10 cellular contexts compared by ENCODE assay signal in genomic region chr10:70617798-70618568, GRCh38. TPM values are rescaled to one million over a fixed set of nuclear protein-coding genes. Genes with fewer than 3 reads are reported as not detected.
DNase-seq lines count a peak whose midpoint lies in the region; ATAC-seq and TF ChIP-seq lines count a peak whose summit lies in the region.
"Had no signal": no experiment of that assay in that cellular context is flagged by ENCODE, and none has a peak within 500 bp of the region (broad histone marks: within the 10 kb centered on the region; RNA-seq: fewer than 3 reads in every experiment).

No MANE protein-coding gene starts in this region.

- in situ Hi-C loops in astrocyte of the spinal cord (cut with HindIII; ENCODE audit: low sequenced_read_pairs), result no loop called here

- no peak for TF ChIP-seq CTCF in astrocyte of the spinal cord (IDR thresholded peaks at IDR 0.05; ENCODE audit: low read depth, low read length)
- TF ChIP-seq CTCF in natural killer cell (IDR thresholded peaks at IDR 0.05), result no peak

- H3K36me3 Mint-ChIP-seq in activated CD4-positive, alpha-beta T cell treated with anti-CD3 and anti-CD28 coated beads, Interleukin-2, amount 10 ng/mL, durations not matched to agents 24 days and 14 days (ENCODE audit: low read depth), result peaks cover 10% of the 10 kb centered on the region
- no peaks in the 10 kb centered on the region for H3K36me3 Mint-ChIP-seq in natural killer cell

- H3K27ac Mint-ChIP-seq in activated CD4-positive, alpha-beta T cell treated with anti-CD3 and anti-CD28 coated beads, Interleukin-2, amount 10 ng/mL, durations not matched to agents 24 days and 14 days, result peak overlapping the region; percentile 84
- peak overlapping the region; percentile 89 to 97 for H3K27ac Mint-ChIP-seq in natural killer cell

- ATAC-seq in natural killer cell, result peak in 1 of 3 donors; percentile 43
- ATAC-seq in HG03280 (IDR thresholded peaks at IDR 0.05; ENCODE audit: unreplicated experiment), result no peak

- intact Hi-C loops in activated CD4-positive, alpha-beta T cell treated with anti-CD3 and anti-CD28 coated beads, Interleukin-2, amount 10 ng/mL, durations not matched to agents 24 days and 14 days (cut with micrococcal nuclease), result loop anchor here (1.0 to 2.0 kb wide), 6 partner anchors 15 to 141 kb away; partner anchors contain the start of gene PRF1
- intact Hi-C loops in natural killer cell (cut with micrococcal nuclease), result loop anchor here (2.0 to 10.0 kb wide), 3 partner anchors 15 to 453 kb away; partner anchors contain the start of gene PRF1

- no peaks in the 10 kb centered on the region for H3K27me3 Mint-ChIP-seq in activated CD4-positive, alpha-beta T cell treated with anti-CD3 and anti-CD28 coated beads, Interleukin-2, amount 10 ng/mL, durations not matched to agents 24 days and 14 days
- H3K27me3 Mint-ChIP-seq in natural killer cell (ENCODE audit: low read depth in 2 of 2), result no peaks in the 10 kb centered on the region

- H3K9me3 Mint-ChIP-seq in activated CD4-positive, alpha-beta T cell treated with anti-CD3 and anti-CD28 coated beads, Interleukin-2, amount 10 ng/mL, durations not matched to agents 24 days and 14 days, result peaks cover 11% of the 10 kb centered on the region
- no peaks in the 10 kb centered on the region for H3K9me3 Mint-ChIP-seq in natural killer cell

- peak overlapping the region; percentile 3 for H3K4me3 Mint-ChIP-seq in activated CD4-positive, alpha-beta T cell treated with anti-CD3 and anti-CD28 coated beads, Interleukin-2, amount 10 ng/mL, durations not matched to agents 24 days and 14 days
- H3K4me3 Mint-ChIP-seq in natural killer cell, result peak overlapping the region; percentile 86

- H3K4me1 Mint-ChIP-seq in activated CD4-positive, alpha-beta T cell treated with anti-CD3 and anti-CD28 coated beads, Interleukin-2, amount 10 ng/mL, durations not matched to agents 24 days and 14 days, result peaks cover 49% of the 10 kb centered on the region
- H3K4me1 Mint-ChIP-seq in natural killer cell, result peaks cover 71 to 76% of the 10 kb centered on the region in 2 donors

- H3K4me3 ChIP-seq in astrocyte of the spinal cord (ENCODE audit: low read depth, low read length), result no peak overlapping the region

- DNase-seq in activated CD4-positive, alpha-beta T cell treated with anti-CD3 and anti-CD28 coated beads, Interleukin-2, amount 10 ng/mL, durations not matched to agents 24 days and 14 days, result peak; percentile 70
- no peak for DNase-seq in activated CD4-positive, alpha-beta T cell treated with anti-CD3 and anti-CD28 coated beads, Interleukin-2, amount 50 U/mL, for 4 hours
- DNase-seq in LHCN-M2 (ENCODE audit: low read depth) (peak; percentile 71), astrocyte of the spinal cord (ENCODE audit: low read depth, low spot score) (peak; percentile 94), natural killer cell (no peak), DMS153 treated with DMSO at 0.1 percent for 48 hours (lab: John Stamatoyannopoulos, UW; ENCODE audit: unreplicated experiment) (no peak), NCI-H510A treated with DMSO at 0.1 percent for 48 hours (lab: John Stamatoyannopoulos, UW) (no peak)
- DNase-seq: activated effector memory CD4-positive, alpha-beta T cell treated with anti-CD3 and anti-CD28 coated beads, Interleukin-2, amount 50 U/mL, for 16 hours; NK-92 treated with Interleukin-12 subunit alpha and Interleukin-12 subunit beta, amount 100 ng/mL, for 24 hours had no signal

RNA-seq across cellular contexts. Expression of gene PRF1, which starts 15.4 kb away (rescaled TPM):
- total RNA-seq in activated CD4-positive, alpha-beta T cell treated with anti-CD3 and anti-CD28 coated beads, Interleukin-2, amount 10 ng/mL, durations not matched to agents 24 days and 14 days, result 76.5 and 79.9 TPM in 2 replicates
- not detected in 2 replicates for total RNA-seq in LHCN-M2 (2014; rRNA removed)
- polyA plus RNA-seq in LHCN-M2 (2012), result not detected
- 1,000 to 10,000 TPM; 1,641 to 2,133 (median 1,982) TPM for total RNA-seq in natural killer cell

RNA-seq across cellular contexts. Expression of gene ADAMTS14, which starts 54.3 kb away (rescaled TPM):
- 0.33 and 0.52 TPM in 2 replicates for total RNA-seq in activated CD4-positive, alpha-beta T cell treated with anti-CD3 and anti-CD28 coated beads, Interleukin-2, amount 10 ng/mL, durations not matched to agents 24 days and 14 days
- 2.4 and 2.7 TPM in 2 replicates for total RNA-seq in LHCN-M2 (2014; rRNA removed)
- polyA plus RNA-seq in LHCN-M2 (2012), result 2.5 TPM
- total RNA-seq in natural killer cell, result 1 to 10 TPM in 2 of 3 donors, under 1 TPM in 1; 0.70 to 1.5 (median 1.1) TPM

Comparison
In these comparisons a context has a peak if more than half of its experiments do, and no peak if none do; other contexts are left out.
1. DNase-seq: peak in activated CD4-positive, alpha-beta T cell treated with anti-CD3 and anti-CD28 coated beads, Interleukin-2, amount 10 ng/mL, durations not matched to agents 24 days and 14 days (single experiment), LHCN-M2 (single experiment) and astrocyte of the spinal cord (single experiment); none in activated CD4-positive, alpha-beta T cell treated with anti-CD3 and anti-CD28 coated beads, Interleukin-2, amount 50 U/mL, for 4 hours (0 of 2), natural killer cell (single experiment), DMS153 treated with DMSO at 0.1 percent for 48 hours (single experiment) and NCI-H510A treated with DMSO at 0.1 percent for 48 hours (single experiment).
2. RNA of gene PRF1, which starts 15.4 kb away (total RNA-seq): 1,641 to 2,133 TPM in natural killer cell and 76.5 to 79.9 TPM in activated CD4-positive, alpha-beta T cell treated with anti-CD3 and anti-CD28 coated beads, Interleukin-2, amount 10 ng/mL, durations not matched to agents 24 days and 14 days; not detected in LHCN-M2; every median in the first group is over 10 times any median in the second.